In genomic region chr5:176133289-176133870, GRCh38 we compare ENCODE assay signal across 13 cellular contexts.
DNase-seq lines count a peak whose midpoint lies in the region; TF ChIP-seq lines count a peak whose summit lies in the region.
"Had no signal": no experiment of that assay in that cellular context is flagged by ENCODE, and none has a peak within 500 bp of the region (broad histone marks: within the 10 kb centered on the region; RNA-seq: fewer than 3 reads in every experiment).

No MANE protein-coding gene starts in this region.

- H2BK5ac ChIP-seq in mesenchymal stem cell (ENCODE audit: low read depth, low read length, poor library complexity, severe bottlenecking): no peak overlapping the region

- TF ChIP-seq CTCF in endodermal cell (conservative IDR thresholded peaks at IDR 0.05) (no peak), progenitor cell of endocrine pancreas (IDR thresholded peaks at IDR 0.05; ENCODE audit: unreplicated experiment) (no peak)

- no peak overlapping the region for H4K8ac ChIP-seq in mesenchymal stem cell (ENCODE audit: low read length)

- 72 to 82% methylated on average over 13 to 34 of the region's 34 CpGs for WGBS in endodermal cell (ENCODE audit: insufficient coverage in 1 of 2, insufficient read length in 1 of 2), 2 experiments
- WGBS in mesenchymal stem cell: 8% methylated on average over 24 of the region's 34 CpGs

- H3K14ac ChIP-seq in mesenchymal stem cell (ENCODE audit: low read length in 2 of 2): peak overlapping the region in 1 of 2 experiments; percentile 59

- H4K91ac ChIP-seq in mesenchymal stem cell (ENCODE audit: low read length): no peak overlapping the region

- H3K9me3 Mint-ChIP-seq in endodermal cell (no peaks in the 10 kb centered on the region), progenitor cell of endocrine pancreas (ENCODE audit: low read depth) (no peaks in the 10 kb centered on the region)

- peak overlapping the region; percentile 38; the same call in 1 of the 2 replicates for H3K9ac ChIP-seq in ES-I3 (ENCODE audit: low read depth, low read length)
- no peak overlapping the region for H3K9ac ChIP-seq in endodermal cell (ENCODE audit: extremely low read depth, low read length, poor library complexity, severe bottlenecking)
- no peak overlapping the region for H3K9ac ChIP-seq in mesenchymal stem cell (ENCODE audit: low read length)

- no peak overlapping the region for H2BK12ac ChIP-seq in mesenchymal stem cell (ENCODE audit: low read length in 2 of 2)

- no peaks in the 10 kb centered on the region for H3K79me1 ChIP-seq in mesenchymal stem cell (replicated peaks; ENCODE audit: low read length, poor library complexity, severe bottlenecking)

- H3K27me3 Mint-ChIP-seq in endodermal cell (ENCODE audit: insufficient read depth) (peaks cover 25% of the 10 kb centered on the region), progenitor cell of endocrine pancreas (peaks cover 11% of the 10 kb centered on the region)

- H3K4me2 ChIP-seq in mesenchymal stem cell (ENCODE audit: low read length, poor library complexity, severe bottlenecking): no peak overlapping the region

- H3K27ac Mint-ChIP-seq in endodermal cell (no peak overlapping the region), progenitor cell of endocrine pancreas (no peak overlapping the region)

- H3K23ac ChIP-seq in mesenchymal stem cell (ENCODE audit: low read length in 2 of 2): no peak overlapping the region

- no peak overlapping the region for H2BK15ac ChIP-seq in mesenchymal stem cell (ENCODE audit: low read depth, poor library complexity, severe bottlenecking)

- H2BK120ac ChIP-seq in mesenchymal stem cell (ENCODE audit: low read depth, low read length): no peak overlapping the region

- H3K4me1 ChIP-seq in ES-I3 (ENCODE audit: insufficient read depth, low read length) (no peaks in the 10 kb centered on the region), endodermal cell (ENCODE audit: control insufficient read depth, insufficient read depth, low read length) (no peaks in the 10 kb centered on the region), mesenchymal stem cell (ENCODE audit: control insufficient read depth, insufficient read depth, low read depth, low read length) (peaks cover 2% of the 10 kb centered on the region)

- peaks cover 8% of the 10 kb centered on the region for H3K4me1 Mint-ChIP-seq in endodermal cell
- peaks cover 26% of the 10 kb centered on the region for H3K4me1 Mint-ChIP-seq in progenitor cell of endocrine pancreas (ENCODE audit: low read depth)

- H3K27ac ChIP-seq in endodermal cell (ENCODE audit: low read depth, low read length) (no peak overlapping the region), mesenchymal stem cell (ENCODE audit: low read length, poor library complexity, severe bottlenecking) (no peak overlapping the region)
- H3K27ac ChIP-seq: esophagus squamous epithelium had no signal

- H3K36me3 Mint-ChIP-seq in endodermal cell (ENCODE audit: low read depth) (no peaks in the 10 kb centered on the region), progenitor cell of endocrine pancreas (ENCODE audit: insufficient read depth) (no peaks in the 10 kb centered on the region)

- H3K4ac ChIP-seq in mesenchymal stem cell (ENCODE audit: low read depth in 1 of 2, low read length in 2 of 2): no peak overlapping the region

- no peak overlapping the region for H3K18ac ChIP-seq in mesenchymal stem cell (ENCODE audit: low read depth in 1 of 2, low read length in 2 of 2)

- H2AFZ ChIP-seq in mesenchymal stem cell (ENCODE audit: low read depth, low read length): no peak overlapping the region

- H3K27me3 ChIP-seq in endodermal cell (ENCODE audit: control insufficient read depth, insufficient read depth, low read length, poor library complexity, severe bottlenecking): no peaks in the 10 kb centered on the region
- H3K27me3 ChIP-seq in mesenchymal stem cell (ENCODE audit: control insufficient read depth in 1 of 2, insufficient read depth in 1 of 2, low read length in 2 of 2): peaks cover 32 to 36% of the 10 kb centered on the region in 2 experiments

- H3K4me3 ChIP-seq in endodermal cell (ENCODE audit: low read length) (no peak overlapping the region), mesenchymal stem cell (ENCODE audit: insufficient read depth in 1 of 2, low read depth in 1 of 2, low read length in 2 of 2) (no peak overlapping the region)
- H3K4me3 ChIP-seq: lung had no signal

- peak overlapping the region; percentile 61 for H3K4me3 Mint-ChIP-seq in endodermal cell
- peak overlapping the region; percentile 63 for H3K4me3 Mint-ChIP-seq in progenitor cell of endocrine pancreas (ENCODE audit: low read depth)

- H2AK5ac ChIP-seq in mesenchymal stem cell (ENCODE audit: low read length, severe bottlenecking): no peak overlapping the region

- H3K9me3 ChIP-seq in ES-I3 (ENCODE audit: control insufficient read depth, insufficient read depth, low read length): no peaks in the 10 kb centered on the region
- no peaks in the 10 kb centered on the region for H3K9me3 ChIP-seq in endodermal cell (ENCODE audit: control insufficient read depth, low read length)
- H3K9me3 ChIP-seq in mesenchymal stem cell (ENCODE audit: control insufficient read depth, low read length): no peaks in the 10 kb centered on the region
- H3K9me3 ChIP-seq: esophagus squamous epithelium had no signal

- DNase-seq in activated CD4-positive, alpha-beta T cell treated with anti-CD3 and anti-CD28 coated beads, Interleukin-2, amount 50 U/mL, for 1 hour: peak; percentile 12
- peak; percentile 80 for DNase-seq in endodermal cell
- DNase-seq in progenitor cell of endocrine pancreas (ENCODE audit: low spot score, unreplicated experiment): no peak
- no peak for DNase-seq in 8988T
- DNase-seq in mesenchymal stem cell: no peak
- no peak for DNase-seq in glomerular visceral epithelial cell (ENCODE audit: extremely low spot score)
- no peak for DNase-seq in CD1c-positive myeloid dendritic cell (ENCODE audit: extremely low spot score)
- DNase-seq: DMS153, esophagus squamous epithelium, NCI-H2171 treated with DMSO at 0.1 percent for 48 hours, SIG-M5 had no signal

- H3K36me3 ChIP-seq in ES-I3 (ENCODE audit: insufficient read depth, low read length) (no peaks in the 10 kb centered on the region), endodermal cell (ENCODE audit: control insufficient read depth, insufficient read depth, low read length) (no peaks in the 10 kb centered on the region), mesenchymal stem cell (ENCODE audit: control insufficient read depth in 1 of 2, insufficient read depth in 2 of 2, low read depth in 1 of 2, low read length in 2 of 2) (no peaks in the 10 kb centered on the region)
- H3K36me3 ChIP-seq: esophagus squamous epithelium had no signal

Comparison
In these comparisons a context has a peak if more than half of its experiments do, and no peak if none do; other contexts are left out.
1. DNase-seq: peak in activated CD4-positive, alpha-beta T cell treated with anti-CD3 and anti-CD28 coated beads, Interleukin-2, amount 50 U/mL, for 1 hour (single experiment) and endodermal cell (single experiment); none in progenitor cell of endocrine pancreas (single experiment), 8988T (single experiment), mesenchymal stem cell (single experiment), glomerular visceral epithelial cell (single experiment) and CD1c-positive myeloid dendritic cell (single experiment).